In the genomic region with DNA sequence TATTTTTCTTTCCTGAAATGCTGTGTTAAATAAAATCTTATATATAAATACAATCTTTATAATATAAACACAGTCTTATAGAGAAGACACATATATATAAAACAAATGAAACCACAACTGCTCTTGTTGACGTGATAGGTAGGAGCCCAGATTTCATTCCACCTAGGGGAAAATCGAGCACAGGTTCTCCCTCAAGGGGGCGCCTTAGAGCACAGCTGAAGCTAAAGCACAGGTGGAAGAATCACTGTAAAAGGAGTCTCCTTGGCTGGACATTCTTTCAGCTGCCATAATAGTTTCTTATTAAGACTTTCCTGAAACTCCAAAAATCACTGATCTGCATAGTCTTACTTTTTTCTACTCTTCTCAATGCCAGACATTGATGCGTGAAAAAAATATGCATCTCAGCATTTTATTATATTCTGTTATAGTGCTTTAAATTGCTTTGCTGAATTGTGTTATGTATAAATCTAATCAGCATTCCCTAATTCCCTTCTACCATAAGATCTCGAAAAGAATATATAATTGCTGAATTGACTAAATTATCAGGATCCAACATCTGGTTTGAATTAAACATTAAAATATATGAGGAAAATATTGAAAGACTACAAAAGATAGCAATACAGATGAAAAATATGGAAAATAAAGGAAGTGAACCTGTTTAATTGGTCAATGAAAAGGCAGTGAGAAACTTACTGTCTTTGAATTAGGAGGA, we compare ENCODE assay signal across 8 cellular contexts. TPM values are rescaled to one million over a fixed set of nuclear protein-coding genes. Genes with fewer than 3 reads are reported as not detected.
DNase-seq lines count a peak whose midpoint lies in the region; ATAC-seq, FAIRE-seq and TF ChIP-seq lines count a peak whose summit lies in the region.
"Had no signal": no experiment of that assay in that cellular context is flagged by ENCODE, and none has a peak within 500 bp of the region (broad histone marks: within the 10 kb centered on the region; RNA-seq: fewer than 3 reads in every experiment).

No MANE protein-coding gene starts in this region.

- no peaks in the 10 kb centered on the region for H3K9me3 Mint-ChIP-seq in activated CD8-positive, alpha-beta T cell treated with anti-CD3 and anti-CD28 coated beads for 36 hours
- H3K9me3 Mint-ChIP-seq: T-helper 1 cell treated with Interleukin-12 subunit alpha and Interleukin-12 subunit beta and Interleukin-4 antibody, amounts not matched to agents 30 μg/mL and 1 μg/mL, for 36 hours had no signal

- intact Hi-C loops in activated CD8-positive, alpha-beta T cell treated with anti-CD3 and anti-CD28 coated beads for 36 hours (cut with micrococcal nuclease), result no loop called here

- FAIRE-seq in HTR-8/SVneo (lab: Jason Lieb, UNC), result no peak

- no peaks in the 10 kb centered on the region for H3K4me1 Mint-ChIP-seq in activated CD8-positive, alpha-beta T cell treated with anti-CD3 and anti-CD28 coated beads for 36 hours (ENCODE audit: low read depth)

- no peak overlapping the region for H3K27ac Mint-ChIP-seq in activated CD8-positive, alpha-beta T cell treated with anti-CD3 and anti-CD28 coated beads for 36 hours
- H3K27ac Mint-ChIP-seq: T-helper 1 cell treated with Interleukin-12 subunit alpha and Interleukin-12 subunit beta and Interleukin-4 antibody, amounts not matched to agents 30 μg/mL and 1 μg/mL, for 36 hours had no signal

- POLR2A ChIA-PET in activated CD8-positive, alpha-beta T cell treated with anti-CD3 and anti-CD28 coated beads for 36 hours (lab: Charles Lee), result no interaction called here

- no peak overlapping the region for H3K4me3 Mint-ChIP-seq in activated CD8-positive, alpha-beta T cell treated with anti-CD3 and anti-CD28 coated beads for 36 hours
- H3K4me3 Mint-ChIP-seq: T-helper 1 cell treated with Interleukin-12 subunit alpha and Interleukin-12 subunit beta and Interleukin-4 antibody, amounts not matched to agents 30 μg/mL and 1 μg/mL, for 36 hours had no signal

- CTCF ChIA-PET in activated CD8-positive, alpha-beta T cell treated with anti-CD3 and anti-CD28 coated beads for 36 hours (lab: Charles Lee), result interaction anchor here (0.8 to 1.5 kb wide), 6 partner anchors 12 to 708 kb away, joined by 3 to 4 read pairs (median 4); a partner anchor contains a TSS

- peaks cover 1% of the 10 kb centered on the region for H3K27me3 Mint-ChIP-seq in activated CD8-positive, alpha-beta T cell treated with anti-CD3 and anti-CD28 coated beads for 36 hours

- peak; percentile 73 for TF ChIP-seq CTCF in GM12872 (IDR thresholded peaks at IDR 0.05; ENCODE audit: insufficient read depth, low read depth, low read length)
- peak; percentile 64 for TF ChIP-seq CTCF in activated CD8-positive, alpha-beta T cell treated with anti-CD3 and anti-CD28 coated beads for 36 hours (IDR thresholded peaks at IDR 0.05)

- no peaks in the 10 kb centered on the region for H3K36me3 Mint-ChIP-seq in activated CD8-positive, alpha-beta T cell treated with anti-CD3 and anti-CD28 coated beads for 36 hours (ENCODE audit: low read depth)

- DNase-seq in HTR-8/SVneo (ENCODE audit: insufficient read length, low spot score), result peak; percentile 22
- peak; percentile 57 for DNase-seq in activated CD8-positive, alpha-beta T cell treated with anti-CD3 and anti-CD28 coated beads for 36 hours
- peak; percentile 14 for DNase-seq in iris pigment epithelial cell (ENCODE audit: low read depth)
- DNase-seq in NCI-H1048 (lab: John Stamatoyannopoulos, UW), result no peak

- no peak for ATAC-seq in activated CD8-positive, alpha-beta T cell treated with anti-CD3 and anti-CD28 coated beads for 36 hours
- ATAC-seq in GM18498 (IDR thresholded peaks at IDR 0.05; ENCODE audit: unreplicated experiment), result no peak
- ATAC-seq in GM18511 (IDR thresholded peaks at IDR 0.05; ENCODE audit: unreplicated experiment), result no peak

RNA-seq across cellular contexts. Expression of a gene that starts 25.5 kb away (rescaled TPM):
- not detected for total RNA-seq in activated CD8-positive, alpha-beta T cell treated with anti-CD3 and anti-CD28 coated beads for 36 hours
